8 cellular contexts compared by ENCODE assay signal in genomic region chr5:151080620-151081425, GRCh38. TPM values are rescaled to one million over a fixed set of nuclear protein-coding genes. Genes with fewer than 3 reads are reported as not detected.
A peak's percentile ranks its signal among the peaks of the same experiment; 100 is the strongest.
DNase-seq lines count a peak whose midpoint lies in the region; ATAC-seq and TF ChIP-seq lines count a peak whose summit lies in the region.

Gene TNIP1 (minus strand): TSS chr5:151081034. CDS start chr5:151065095, 15,939 bp downstream.

- peak within 1 kb of the TSS; percentile 95 to 99 (median 97) for H3K9ac ChIP-seq in subcutaneous abdominal adipose tissue (ENCODE audit: low read length in 5 of 5)

- H3K27me3 ChIP-seq in SJSA1 (replicated peaks) (no peaks in the 10 kb centered on the region), foreskin keratinocyte (no peaks in the 10 kb centered on the region), neuron (ENCODE audit: insufficient read depth, low read length) (peaks cover 3% of the 10 kb centered on the region), subcutaneous abdominal adipose tissue (ENCODE audit: control insufficient read depth in 5 of 5, insufficient read depth in 4 of 5, low read length in 5 of 5) (peaks cover 0 to 2% (median 0%) of the 10 kb centered on the region in 5 donors)

- DNase-seq in G401 (ENCODE audit: low spot score) (peak; percentile 81), H4 (ENCODE audit: low spot score) (peak; percentile 69), LNCaP clone FGC (ENCODE audit: low read depth) (peak; percentile 36), SJSA1 (ENCODE audit: low read depth in 1 of 2, low spot score in 2 of 2) (peak; percentile 99 to 100), foreskin keratinocyte (peak; percentile 61 to 80)
- peak; percentile 91 for DNase-seq in activated gamma-delta T cell treated with anti-CD3 and anti-CD28 coated beads, Interleukin-2, amount 50 U/mL, for 16 hours (ENCODE audit: low read depth)

- H3K27ac ChIP-seq in SJSA1 (peak within 1 kb of the TSS; percentile 98), foreskin keratinocyte (peak within 1 kb of the TSS; percentile 99), subcutaneous abdominal adipose tissue (ENCODE audit: low read depth, low read length) (peak within 1 kb of the TSS; percentile 100)

- H3K36me3 ChIP-seq in SJSA1 (peaks cover 53% of the 10 kb centered on the region), neuron (ENCODE audit: insufficient read depth, low read length) (no peaks in the 10 kb centered on the region), subcutaneous abdominal adipose tissue (ENCODE audit: control insufficient read depth in 5 of 5, insufficient read depth in 5 of 5, low read length in 5 of 5) (peaks cover 0 to 19% (median 6%) of the 10 kb centered on the region in 5 donors)

- in situ Hi-C loops in G401 (cut with HindIII; ENCODE audit: low sequenced_read_pairs) = no loop called here

- H3K4me3 ChIP-seq in LNCaP clone FGC (ENCODE audit: low read depth, low read length) (peak within 1 kb of the TSS; percentile 81), SJSA1 (peak within 1 kb of the TSS; percentile 87), neuron (ENCODE audit: low read length) (peak within 1 kb of the TSS; percentile 93), subcutaneous abdominal adipose tissue (ENCODE audit: low read depth in 1 of 5, low read length in 5 of 5) (peak within 1 kb of the TSS; percentile 82 to 88 (median 87))

- H2AFZ ChIP-seq in neuron (ENCODE audit: low read depth, low read length) = peak within 1 kb of the TSS; percentile 92

- H3K9me3 ChIP-seq in SJSA1 (replicated peaks) (no peaks in the 10 kb centered on the region), neuron (ENCODE audit: low read length) (no peaks in the 10 kb centered on the region), subcutaneous abdominal adipose tissue (ENCODE audit: control insufficient read depth in 5 of 5, low read length in 5 of 5) (no peaks in the 10 kb centered on the region)

- H3K4me1 ChIP-seq in SJSA1 (replicated peaks) (peaks cover 84% of the 10 kb centered on the region), foreskin keratinocyte (peaks cover 40% of the 10 kb centered on the region), neuron (ENCODE audit: insufficient read depth, low read length) (peaks cover 10% of the 10 kb centered on the region), subcutaneous abdominal adipose tissue (ENCODE audit: control insufficient read depth in 5 of 5, insufficient read depth in 5 of 5, low read length in 5 of 5) (peaks cover 30 to 81% (median 71%) of the 10 kb centered on the region in 5 donors)

- ATAC-seq in foreskin keratinocyte = peak; percentile 72

- TF ChIP-seq CTCF in LNCaP clone FGC (IDR thresholded peaks at IDR 0.05; ENCODE audit: control insufficient read depth, extremely low read depth, insufficient read depth) (no peak), foreskin keratinocyte (conservative IDR thresholded peaks at IDR 0.05) (no peak)

RNA-seq across cellular contexts. Expression of gene TNIP1, which starts in this region (rescaled TPM):
- 32.2 and 40.4 TPM in 2 replicates for total RNA-seq in G401 (2014; rRNA removed; shearing (Covaris generic))
- total RNA-seq in H4 (2014; rRNA removed; shearing (Covaris generic)) = 38.7 and 41.9 TPM in 2 replicates
- total RNA-seq in SJSA1 (2014; rRNA removed; shearing (Covaris generic)) = 263 and 296 TPM in 2 replicates
- total RNA-seq in foreskin keratinocyte = 128 and 133 TPM in 2 replicates
- 96.5 and 98.1 TPM in 2 replicates for polyA plus RNA-seq in foreskin keratinocyte

Comparison
In these comparisons a context has a peak if more than half of its experiments do, and no peak if none do; other contexts are left out.
1. Peak in every context shown above with its lines: DNase-seq, ATAC-seq, H3K4me3 ChIP-seq and H3K27ac ChIP-seq.
2. DNase-seq: peak in every context shown above with its lines; median percentile 100 in SJSA1; 91 in activated gamma-delta T cell treated with anti-CD3 and anti-CD28 coated beads, Interleukin-2, amount 50 U/mL, for 16 hours; 81 in G401; 70 in foreskin keratinocyte; 69 in H4; 36 in LNCaP clone FGC.